Comparison of ENCODE assay signal across 9 cellular contexts in the genomic region with DNA sequence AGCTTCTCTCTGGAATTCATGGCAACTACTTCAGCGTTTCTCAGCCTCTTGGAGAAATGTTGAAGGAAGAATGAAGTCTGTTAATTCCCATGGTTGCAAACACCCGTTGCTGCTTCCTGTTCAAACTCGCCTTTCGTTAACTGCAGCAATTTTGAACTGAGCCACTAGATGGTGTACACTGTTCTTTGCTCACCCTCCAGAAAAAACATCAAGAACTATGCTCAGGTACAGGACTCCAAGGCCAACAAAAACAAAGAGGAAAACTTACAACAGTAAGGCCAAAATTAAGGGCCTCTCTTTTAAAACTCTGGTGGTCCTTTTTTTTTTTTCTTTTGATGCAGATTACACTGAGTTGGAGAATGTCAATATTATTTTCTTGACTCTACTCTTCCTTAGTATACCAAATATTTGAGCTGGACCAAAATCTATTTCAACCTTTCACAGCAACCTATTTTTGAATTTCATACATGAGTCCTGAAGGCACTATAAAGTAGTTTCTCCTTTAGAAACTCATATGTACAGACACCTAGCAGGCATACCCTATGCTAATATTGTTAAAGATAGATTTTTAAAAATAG. TPM values are rescaled to one million over a fixed set of nuclear protein-coding genes. Genes with fewer than 3 reads are reported as not detected.
DNase-seq lines count a peak whose midpoint lies in the region; ATAC-seq and TF ChIP-seq lines count a peak whose summit lies in the region.
"Had no signal": no experiment of that assay in that cellular context is flagged by ENCODE, and none has a peak within 500 bp of the region (broad histone marks: within the 10 kb centered on the region; RNA-seq: fewer than 3 reads in every experiment).

No MANE protein-coding gene starts in this region.

- WGBS in esophagus squamous epithelium, 2 donors: 0 to 1% methylated on average over 4 of the region's 4 CpGs

- H3K4me3 ChIP-seq in CD4-positive, CD25-positive, alpha-beta regulatory T cell (ENCODE audit: low read depth, low read length): no peak overlapping the region
- no peak overlapping the region for H3K4me3 ChIP-seq in esophagus squamous epithelium

- no peak overlapping the region for H3K4me3 Mint-ChIP-seq in CD4-positive, CD25-positive, alpha-beta regulatory T cell
- H3K4me3 Mint-ChIP-seq in nephron: no peak overlapping the region

- intact Hi-C loops in esophagus squamous epithelium (cut with DNase I): no loop called here

- TF ChIP-seq CTCF in esophagus squamous epithelium (IDR thresholded peaks at IDR 0.05): peak; percentile 50 to 80 (median 66)
- TF ChIP-seq CTCF in nephron (IDR thresholded peaks at IDR 0.05; ENCODE audit: unreplicated experiment in 3 of 3): peak; percentile 79 to 81 (median 80)

- H3K4me1 Mint-ChIP-seq in CD4-positive, CD25-positive, alpha-beta regulatory T cell: no peaks in the 10 kb centered on the region
- no peaks in the 10 kb centered on the region for H3K4me1 Mint-ChIP-seq in nephron

- no peaks in the 10 kb centered on the region for H3K36me3 Mint-ChIP-seq in CD4-positive, CD25-positive, alpha-beta regulatory T cell
- H3K36me3 Mint-ChIP-seq in nephron (ENCODE audit: low read depth): no peaks in the 10 kb centered on the region

- no peaks in the 10 kb centered on the region for H3K4me1 ChIP-seq in CD4-positive, CD25-positive, alpha-beta regulatory T cell (ENCODE audit: control insufficient read depth, insufficient read depth, low read length, poor library complexity, severe bottlenecking)
- H3K4me1 ChIP-seq in esophagus squamous epithelium: peaks cover 0 to 4% (median 0%) of the 10 kb centered on the region in 3 donors

- no peaks in the 10 kb centered on the region for H3K27me3 Mint-ChIP-seq in CD4-positive, CD25-positive, alpha-beta regulatory T cell
- no peaks in the 10 kb centered on the region for H3K27me3 Mint-ChIP-seq in nephron (ENCODE audit: low read depth)

- H3K27ac ChIP-seq in CD4-positive, CD25-positive, alpha-beta regulatory T cell (ENCODE audit: insufficient read depth, low read length, poor library complexity, severe bottlenecking): no peak overlapping the region
- H3K27ac ChIP-seq in esophagus squamous epithelium: no peak overlapping the region

- peak; percentile 40 to 44 for ATAC-seq in CD4-positive, CD25-positive, alpha-beta regulatory T cell (ENCODE audit: low read depth in 2 of 2)
- ATAC-seq in GM18867 (IDR thresholded peaks at IDR 0.05; ENCODE audit: unreplicated experiment) (peak; percentile 100), HG02943 (IDR thresholded peaks at IDR 0.05; ENCODE audit: low read depth, unreplicated experiment) (peak; percentile 90), SK-N-SH treated with all-trans-retinoic acid at 6 μM for 48 hours (peak; percentile 89)

- H3K36me3 ChIP-seq in CD4-positive, CD25-positive, alpha-beta regulatory T cell (ENCODE audit: control insufficient read depth, insufficient read depth, low read length): no peaks in the 10 kb centered on the region
- no peaks in the 10 kb centered on the region for H3K36me3 ChIP-seq in esophagus squamous epithelium

- no peaks in the 10 kb centered on the region for H3K9me3 Mint-ChIP-seq in CD4-positive, CD25-positive, alpha-beta regulatory T cell
- no peaks in the 10 kb centered on the region for H3K9me3 Mint-ChIP-seq in nephron

- DNase-seq in CD4-positive, CD25-positive, alpha-beta regulatory T cell: peak in 1 of 3 donors; percentile 45
- peak; percentile 67 for DNase-seq in NCI-H1436 (lab: John Stamatoyannopoulos, UW)
- DNase-seq in esophagus squamous epithelium (lab: John Stamatoyannopoulos, UW): no peak
- no peak for DNase-seq in activated effector memory CD4-positive, alpha-beta T cell treated with Interleukin-2 at 50 U/mL for 16 hours

- no peak overlapping the region for H3K27ac Mint-ChIP-seq in CD4-positive, CD25-positive, alpha-beta regulatory T cell
- H3K27ac Mint-ChIP-seq in nephron: peak overlapping the region; percentile 32 to 67 (median 61)

- no peaks in the 10 kb centered on the region for H3K27me3 ChIP-seq in CD4-positive, CD25-positive, alpha-beta regulatory T cell (ENCODE audit: control insufficient read depth, insufficient read depth, low read length)
- H3K27me3 ChIP-seq in esophagus squamous epithelium: no peaks in the 10 kb centered on the region

- no peak for TF ChIP-seq POLR2A in esophagus squamous epithelium (IDR thresholded peaks at IDR 0.05)

- H3K9me3 ChIP-seq in CD4-positive, CD25-positive, alpha-beta regulatory T cell (ENCODE audit: control insufficient read depth in 2 of 2, low read length in 2 of 2): no peaks in the 10 kb centered on the region
- H3K9me3 ChIP-seq in esophagus squamous epithelium: no peaks in the 10 kb centered on the region

TF ChIP-seq in SK-N-SH treated with all-trans-retinoic acid at 6 μM for 48 hours, 23 proteins besides CTCF, POLR2A, EP300 and RAD21:
- TF ChIP-seq ZC3H10 (CRISPR knock-in tag; IDR thresholded peaks at IDR 0.05) (no peak), ISL1 (CRISPR knock-in tag; IDR thresholded peaks at IDR 0.05) (no peak), ZNF8 (CRISPR knock-in tag; IDR thresholded peaks at IDR 0.05) (no peak), ZFP30 (CRISPR knock-in tag; IDR thresholded peaks at IDR 0.05) (no peak), ZFP3 (CRISPR knock-in tag; IDR thresholded peaks at IDR 0.05) (no peak), RARB (CRISPR knock-in tag; IDR thresholded peaks at IDR 0.05) (no peak), GLIS3 (CRISPR knock-in tag; IDR thresholded peaks at IDR 0.05) (no peak), ZNF70 (CRISPR knock-in tag; IDR thresholded peaks at IDR 0.05) (no peak), ESRRG (CRISPR knock-in tag; IDR thresholded peaks at IDR 0.05) (no peak), SNAI2 (CRISPR knock-in tag; IDR thresholded peaks at IDR 0.05) (no peak), CSDC2 (CRISPR knock-in tag; IDR thresholded peaks at IDR 0.05) (no peak), BACH2 (CRISPR knock-in tag; IDR thresholded peaks at IDR 0.05; ENCODE audit: borderline replicate concordance) (no peak), PPARA (CRISPR knock-in tag; IDR thresholded peaks at IDR 0.05; ENCODE audit: borderline replicate concordance) (no peak)
- TF ChIP-seq, protein P1, sequence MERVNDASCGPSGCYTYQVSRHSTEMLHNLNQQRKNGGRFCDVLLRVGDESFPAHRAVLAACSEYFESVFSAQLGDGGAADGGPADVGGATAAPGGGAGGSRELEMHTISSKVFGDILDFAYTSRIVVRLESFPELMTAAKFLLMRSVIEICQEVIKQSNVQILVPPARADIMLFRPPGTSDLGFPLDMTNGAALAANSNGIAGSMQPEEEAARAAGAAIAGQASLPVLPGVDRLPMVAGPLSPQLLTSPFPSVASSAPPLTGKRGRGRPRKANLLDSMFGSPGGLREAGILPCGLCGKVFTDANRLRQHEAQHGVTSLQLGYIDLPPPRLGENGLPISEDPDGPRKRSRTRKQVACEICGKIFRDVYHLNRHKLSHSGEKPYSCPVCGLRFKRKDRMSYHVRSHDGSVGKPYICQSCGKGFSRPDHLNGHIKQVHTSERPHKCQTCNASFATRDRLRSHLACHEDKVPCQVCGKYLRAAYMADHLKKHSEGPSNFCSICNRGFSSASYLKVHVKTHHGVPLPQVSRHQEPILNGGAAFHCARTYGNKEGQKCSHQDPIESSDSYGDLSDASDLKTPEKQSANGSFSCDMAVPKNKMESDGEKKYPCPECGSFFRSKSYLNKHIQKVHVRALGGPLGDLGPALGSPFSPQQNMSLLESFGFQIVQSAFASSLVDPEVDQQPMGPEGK (CRISPR knock-in tag; IDR thresholded peaks at IDR 0.05; ENCODE audit: borderline replicate concordance): no peak
- TF ChIP-seq, protein P2, sequence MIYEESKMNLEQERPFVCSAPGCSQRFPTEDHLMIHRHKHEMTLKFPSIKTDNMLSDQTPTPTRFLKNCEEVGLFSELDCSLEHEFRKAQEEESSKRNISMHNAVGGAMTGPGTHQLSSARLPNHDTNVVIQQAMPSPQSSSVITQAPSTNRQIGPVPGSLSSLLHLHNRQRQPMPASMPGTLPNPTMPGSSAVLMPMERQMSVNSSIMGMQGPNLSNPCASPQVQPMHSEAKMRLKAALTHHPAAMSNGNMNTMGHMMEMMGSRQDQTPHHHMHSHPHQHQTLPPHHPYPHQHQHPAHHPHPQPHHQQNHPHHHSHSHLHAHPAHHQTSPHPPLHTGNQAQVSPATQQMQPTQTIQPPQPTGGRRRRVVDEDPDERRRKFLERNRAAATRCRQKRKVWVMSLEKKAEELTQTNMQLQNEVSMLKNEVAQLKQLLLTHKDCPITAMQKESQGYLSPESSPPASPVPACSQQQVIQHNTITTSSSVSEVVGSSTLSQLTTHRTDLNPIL (CRISPR knock-in tag; IDR thresholded peaks at IDR 0.05; ENCODE audit: low read depth): no peak
- TF ChIP-seq, protein P3, sequence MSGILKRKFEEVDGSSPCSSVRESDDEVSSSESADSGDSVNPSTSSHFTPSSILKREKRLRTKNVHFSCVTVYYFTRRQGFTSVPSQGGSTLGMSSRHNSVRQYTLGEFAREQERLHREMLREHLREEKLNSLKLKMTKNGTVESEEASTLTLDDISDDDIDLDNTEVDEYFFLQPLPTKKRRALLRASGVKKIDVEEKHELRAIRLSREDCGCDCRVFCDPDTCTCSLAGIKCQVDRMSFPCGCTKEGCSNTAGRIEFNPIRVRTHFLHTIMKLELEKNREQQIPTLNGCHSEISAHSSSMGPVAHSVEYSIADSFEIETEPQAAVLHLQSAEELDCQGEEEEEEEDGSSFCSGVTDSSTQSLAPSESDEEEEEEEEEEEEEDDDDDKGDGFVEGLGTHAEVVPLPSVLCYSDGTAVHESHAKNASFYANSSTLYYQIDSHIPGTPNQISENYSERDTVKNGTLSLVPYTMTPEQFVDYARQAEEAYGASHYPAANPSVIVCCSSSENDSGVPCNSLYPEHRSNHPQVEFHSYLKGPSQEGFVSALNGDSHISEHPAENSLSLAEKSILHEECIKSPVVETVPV (CRISPR knock-in tag; IDR thresholded peaks at IDR 0.05): no peak
- TF ChIP-seq, protein P4, sequence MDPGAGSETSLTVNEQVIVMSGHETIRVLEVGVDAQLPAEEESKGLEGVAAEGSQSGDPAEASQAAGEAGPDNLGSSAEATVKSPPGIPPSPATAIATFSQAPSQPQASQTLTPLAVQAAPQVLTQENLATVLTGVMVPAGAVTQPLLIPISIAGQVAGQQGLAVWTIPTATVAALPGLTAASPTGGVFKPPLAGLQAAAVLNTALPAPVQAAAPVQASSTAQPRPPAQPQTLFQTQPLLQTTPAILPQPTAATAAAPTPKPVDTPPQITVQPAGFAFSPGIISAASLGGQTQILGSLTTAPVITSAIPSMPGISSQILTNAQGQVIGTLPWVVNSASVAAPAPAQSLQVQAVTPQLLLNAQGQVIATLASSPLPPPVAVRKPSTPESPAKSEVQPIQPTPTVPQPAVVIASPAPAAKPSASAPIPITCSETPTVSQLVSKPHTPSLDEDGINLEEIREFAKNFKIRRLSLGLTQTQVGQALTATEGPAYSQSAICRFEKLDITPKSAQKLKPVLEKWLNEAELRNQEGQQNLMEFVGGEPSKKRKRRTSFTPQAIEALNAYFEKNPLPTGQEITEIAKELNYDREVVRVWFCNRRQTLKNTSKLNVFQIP (CRISPR knock-in tag; IDR thresholded peaks at IDR 0.05; ENCODE audit: borderline replicate concordance, low read depth): no peak

RNA-seq across cellular contexts. Expression of a gene that starts 58.2 kb away (rescaled TPM):
- total RNA-seq in CD4-positive, CD25-positive, alpha-beta regulatory T cell: not detected
- polyA plus RNA-seq in CD4-positive, CD25-positive, alpha-beta regulatory T cell: under 1 TPM in 1 of 4 donors, not detected in 3; 0.20 TPM
- under 1 TPM; 0.04 to 0.95 (median 0.42) TPM for total RNA-seq in esophagus squamous epithelium
- total RNA-seq: T-helper 2 cell treated with Interferon-gamma antibody and Interleukin-4, amounts not matched to agents 100 ng/mL and 5 ng/mL, for 36 hours had no signal

Comparison
In these comparisons a context has a peak if more than half of its experiments do, and no peak if none do; other contexts are left out.
1. ATAC-seq: peak in every context shown above with its lines; median percentile 100 in GM18867; 90 in HG02943; 89 in SK-N-SH treated with all-trans-retinoic acid at 6 μM for 48 hours; 42 in CD4-positive, CD25-positive, alpha-beta regulatory T cell.
2. H3K27ac Mint-ChIP-seq: peak in nephron (3 of 3); none in CD4-positive, CD25-positive, alpha-beta regulatory T cell (0 of 3).